ENCODE assay signal across 34 cellular contexts in genomic region chr18:37873416-37873815, GRCh38.
"Had no signal": no experiment of that assay in that cellular context is flagged by ENCODE, and none has a peak within 500 bp of the region (broad histone marks: within the 10 kb centered on the region; RNA-seq: fewer than 3 reads in every experiment).

No MANE protein-coding gene starts in this region.

- H3K4me3 ChIP-seq: adrenal gland, body of pancreas had no signal

- H3K9me3 Mint-ChIP-seq: activated CD4-positive, alpha-beta memory T cell treated with anti-CD3 and anti-CD28 coated beads for 36 hours; activated naive CD4-positive, alpha-beta T cell treated with anti-CD3 and anti-CD28 coated beads for 36 hours; activated naive CD4-positive, alpha-beta T cell treated with anti-CD3 and anti-CD28 coated beads, Interleukin-2, amount 50 U/mL, for 24 hours; activated T-helper 1 cell treated with anti-CD3 and anti-CD28 coated beads, Interleukin-12 subunit alpha, Interleukin-12 subunit beta, Interleukin-2, Interleukin-4 antibody, amounts not matched to agents 30 ng/mL and 10 ng/mL and 1 ng/mL, durations not matched to agents 14 hours and 24 hours and 36 hours had no signal

- H3K4me3 Mint-ChIP-seq: activated CD4-positive, alpha-beta memory T cell treated with anti-CD3 and anti-CD28 coated beads for 36 hours; activated CD4-positive, alpha-beta T cell treated with anti-CD3 and anti-CD28 coated beads for 36 hours; activated CD4-positive, alpha-beta T cell treated with anti-CD3 and anti-CD28 coated beads, Interleukin-2, amount 10 ng/mL, durations not matched to agents 24 days and 14 days; activated CD8-positive, alpha-beta memory T cell treated with anti-CD3 and anti-CD28 coated beads, Interleukin-2, amount 10 ng/mL, durations not matched to agents 7 days and 5 days; activated CD8-positive, alpha-beta T cell treated with anti-CD3 and anti-CD28 coated beads, Interleukin-2, amount 10 ng/mL, durations not matched to agents 7 days and 5 days; activated naive CD4-positive, alpha-beta T cell treated with anti-CD3 and anti-CD28 coated beads for 36 hours; activated naive CD4-positive, alpha-beta T cell treated with anti-CD3 and anti-CD28 coated beads, Interleukin-2, amount 50 U/mL, for 24 hours; activated naive CD8-positive, alpha-beta T cell treated with anti-CD3 and anti-CD28 coated beads for 36 hours; activated naive CD8-positive, alpha-beta T cell treated with anti-CD3 and anti-CD28 coated beads, Interleukin-2, amount 50 U/mL, for 24 hours; activated T-helper 1 cell treated with anti-CD3 and anti-CD28 coated beads, Interleukin-12 subunit alpha, Interleukin-12 subunit beta, Interleukin-2, Interleukin-4 antibody, amounts not matched to agents 30 ng/mL and 10 ng/mL and 1 ng/mL, durations not matched to agents 14 hours and 24 hours and 36 hours; effector memory CD8-positive, alpha-beta T cell; T-helper 17 cell; T-helper 2 cell treated with Interferon-gamma antibody and Interleukin-4, amounts not matched to agents 5 μg/mL and 100 μg/mL, for 36 hours had no signal

- H3K27me3 Mint-ChIP-seq: activated CD4-positive, alpha-beta memory T cell treated with anti-CD3 and anti-CD28 coated beads for 36 hours; activated CD4-positive, alpha-beta T cell treated with anti-CD3 and anti-CD28 coated beads for 36 hours; activated CD4-positive, alpha-beta T cell treated with anti-CD3 and anti-CD28 coated beads, Interleukin-2, amount 10 ng/mL, durations not matched to agents 24 days and 14 days; activated CD8-positive, alpha-beta memory T cell treated with anti-CD3 and anti-CD28 coated beads, Interleukin-2, amount 10 ng/mL, durations not matched to agents 7 days and 5 days; activated naive CD4-positive, alpha-beta T cell treated with anti-CD3 and anti-CD28 coated beads, Interleukin-2, amount 50 U/mL, for 24 hours; activated naive CD8-positive, alpha-beta T cell treated with anti-CD3 and anti-CD28 coated beads for 36 hours; activated naive CD8-positive, alpha-beta T cell treated with anti-CD3 and anti-CD28 coated beads, Interleukin-2, amount 50 U/mL, for 24 hours; effector memory CD8-positive, alpha-beta T cell; T-helper 17 cell had no signal

- H3K4me1 Mint-ChIP-seq: activated CD4-positive, alpha-beta T cell treated with anti-CD3 and anti-CD28 coated beads for 36 hours; activated CD4-positive, alpha-beta T cell treated with anti-CD3 and anti-CD28 coated beads, Interleukin-2, amount 10 ng/mL, durations not matched to agents 24 days and 14 days; activated CD8-positive, alpha-beta memory T cell treated with anti-CD3 and anti-CD28 coated beads, Interleukin-2, amount 10 ng/mL, durations not matched to agents 7 days and 5 days; activated naive CD4-positive, alpha-beta T cell treated with anti-CD3 and anti-CD28 coated beads, Interleukin-2, amount 50 U/mL, for 24 hours; activated naive CD8-positive, alpha-beta T cell treated with anti-CD3 and anti-CD28 coated beads for 36 hours; activated naive CD8-positive, alpha-beta T cell treated with anti-CD3 and anti-CD28 coated beads, Interleukin-2, amount 50 U/mL, for 24 hours; T-helper 17 cell had no signal

- DNase-seq: activated CD4-positive, alpha-beta memory T cell treated with anti-CD3 and anti-CD28 coated beads for 36 hours; activated CD4-positive, alpha-beta T cell treated with anti-CD3 and anti-CD28 coated beads for 36 hours; activated CD4-positive, alpha-beta T cell treated with anti-CD3 and anti-CD28 coated beads, Interleukin-2, amount 10 ng/mL, durations not matched to agents 24 days and 14 days; activated CD4-positive, CD25-positive, alpha-beta regulatory T cell; activated CD4-positive, CD25-positive, alpha-beta regulatory T cell treated with anti-CD3 and anti-CD28 coated beads, Interleukin-2, amount 50 U/mL, for 72 hours; activated CD8-positive, alpha-beta memory T cell treated with anti-CD3 and anti-CD28 coated beads, Interleukin-2, amount 10 ng/mL, durations not matched to agents 7 days and 5 days; activated CD8-positive, alpha-beta memory T cell treated with anti-CD3 and anti-CD28 coated beads, Interleukin-2, amount 50 U/mL, for 4 hours; activated CD8-positive, alpha-beta T cell treated with anti-CD3 and anti-CD28 coated beads, Interleukin-2, amount 10 ng/mL, durations not matched to agents 7 days and 5 days; activated effector memory CD4-positive, alpha-beta T cell treated with anti-CD3 and anti-CD28 coated beads, Interleukin-2, amount 50 U/mL, for 16 hours; activated naive CD4-positive, alpha-beta T cell treated with anti-CD3 and anti-CD28 coated beads for 36 hours; activated naive CD8-positive, alpha-beta T cell treated with anti-CD3 and anti-CD28 coated beads for 36 hours; activated naive CD8-positive, alpha-beta T cell treated with anti-CD3 and anti-CD28 coated beads, Interleukin-2, amount 50 U/mL, for 24 hours; activated T-cell treated with anti-CD3 and anti-CD28 coated beads, Interleukin-2, amount 50 U/mL, for 1 hour; activated T-cell treated with anti-CD3 and anti-CD28 coated beads, Interleukin-2, amount 50 U/mL, for 48 hours; adrenal gland; amygdala; aorta; body of pancreas; caudate nucleus; cortex of kidney; dermis blood vessel endothelial cell; effector CD4-positive, alpha-beta T cell; effector memory CD8-positive, alpha-beta T cell; foreskin fibroblast; head of caudate nucleus; T-helper 1 cell; T-helper 17 cell; T1000; WERI-Rb-1 had no signal

- ATAC-seq: activated CD4-positive, alpha-beta T cell treated with anti-CD3 and anti-CD28 coated beads for 36 hours; activated CD8-positive, alpha-beta memory T cell treated with anti-CD3 and anti-CD28 coated beads, Interleukin-2, amount 10 ng/mL, durations not matched to agents 7 days and 5 days; activated CD8-positive, alpha-beta T cell treated with anti-CD3 and anti-CD28 coated beads, Interleukin-2, amount 10 ng/mL, durations not matched to agents 7 days and 5 days; activated naive CD8-positive, alpha-beta T cell treated with anti-CD3 and anti-CD28 coated beads, Interleukin-2, amount 50 U/mL, for 24 hours; body of pancreas; effector memory CD8-positive, alpha-beta T cell; T-helper 17 cell had no signal

- H3K27ac Mint-ChIP-seq: activated CD4-positive, alpha-beta memory T cell treated with anti-CD3 and anti-CD28 coated beads for 36 hours; activated CD4-positive, alpha-beta T cell treated with anti-CD3 and anti-CD28 coated beads for 36 hours; activated CD4-positive, alpha-beta T cell treated with anti-CD3 and anti-CD28 coated beads, Interleukin-2, amount 10 ng/mL, durations not matched to agents 24 days and 14 days; activated CD8-positive, alpha-beta memory T cell treated with anti-CD3 and anti-CD28 coated beads, Interleukin-2, amount 10 ng/mL, durations not matched to agents 7 days and 5 days; activated CD8-positive, alpha-beta T cell treated with anti-CD3 and anti-CD28 coated beads, Interleukin-2, amount 10 ng/mL, durations not matched to agents 7 days and 5 days; activated naive CD4-positive, alpha-beta T cell treated with anti-CD3 and anti-CD28 coated beads for 36 hours; activated naive CD4-positive, alpha-beta T cell treated with anti-CD3 and anti-CD28 coated beads, Interleukin-2, amount 50 U/mL, for 24 hours; activated naive CD8-positive, alpha-beta T cell treated with anti-CD3 and anti-CD28 coated beads for 36 hours; activated naive CD8-positive, alpha-beta T cell treated with anti-CD3 and anti-CD28 coated beads, Interleukin-2, amount 50 U/mL, for 24 hours; activated T-helper 1 cell treated with anti-CD3 and anti-CD28 coated beads, Interleukin-12 subunit alpha, Interleukin-12 subunit beta, Interleukin-2, Interleukin-4 antibody, amounts not matched to agents 30 ng/mL and 10 ng/mL and 1 ng/mL, durations not matched to agents 14 hours and 24 hours and 36 hours; activated T-helper 2 cell treated with anti-CD3 and anti-CD28 coated beads, Interferon-gamma antibody, Interleukin-2, Interleukin-4, amounts not matched to agents 10 μg/mL and 5 μg/mL and 100 μg/mL, durations not matched to agents 14 hours and 24 hours and 36 hours; effector memory CD8-positive, alpha-beta T cell; T-helper 17 cell; T-helper 2 cell treated with Interferon-gamma antibody and Interleukin-4, amounts not matched to agents 5 μg/mL and 100 μg/mL, for 36 hours had no signal

- H3K4me1 ChIP-seq: adrenal gland, body of pancreas had no signal

- H3K27me3 ChIP-seq: adrenal gland, body of pancreas had no signal

- H3K9me3 ChIP-seq: adrenal gland, body of pancreas had no signal

- H3K36me3 ChIP-seq: adrenal gland, WERI-Rb-1 had no signal

- H3K27ac ChIP-seq: adrenal gland, body of pancreas, epithelial cell of prostate, WERI-Rb-1 had no signal

- H3K36me3 Mint-ChIP-seq: activated CD4-positive, alpha-beta memory T cell treated with anti-CD3 and anti-CD28 coated beads for 36 hours; activated CD8-positive, alpha-beta memory T cell treated with anti-CD3 and anti-CD28 coated beads, Interleukin-2, amount 10 ng/mL, durations not matched to agents 7 days and 5 days; activated naive CD4-positive, alpha-beta T cell treated with anti-CD3 and anti-CD28 coated beads, Interleukin-2, amount 50 U/mL, for 24 hours; activated naive CD8-positive, alpha-beta T cell treated with anti-CD3 and anti-CD28 coated beads for 36 hours had no signal
